Comparison of ENCODE assay signal across 10 cellular contexts in genomic region chr1:162040657-162041056, GRCh38. TPM values are rescaled to one million over a fixed set of nuclear protein-coding genes. Genes with fewer than 3 reads are reported as not detected.
DNase-seq lines count a peak whose midpoint lies in the region; ATAC-seq and TF ChIP-seq lines count a peak whose summit lies in the region.
"Had no signal": no experiment of that assay in that cellular context is flagged by ENCODE, and none has a peak within 500 bp of the region (broad histone marks: within the 10 kb centered on the region; RNA-seq: fewer than 3 reads in every experiment).

No MANE protein-coding gene starts in this region.

- H3K27me3 Mint-ChIP-seq in activated naive CD4-positive, alpha-beta T cell treated with anti-CD3 and anti-CD28 coated beads, Interleukin-2, amount 10 ng/mL, durations not matched to agents 7 days and 5 days: peaks cover 14% of the 10 kb centered on the region

- H3K9me3 Mint-ChIP-seq in activated naive CD4-positive, alpha-beta T cell treated with anti-CD3 and anti-CD28 coated beads, Interleukin-2, amount 10 ng/mL, durations not matched to agents 7 days and 5 days: no peaks in the 10 kb centered on the region

- peak; percentile 14 to 30 (median 22) for TF ChIP-seq CTCF in adrenal gland (IDR thresholded peaks at IDR 0.05)
- TF ChIP-seq CTCF in liver (IDR thresholded peaks at IDR 0.05; ENCODE audit: low read depth, low read length, missing input control): peak; percentile 9

- no peaks in the 10 kb centered on the region for H3K36me3 Mint-ChIP-seq in activated naive CD4-positive, alpha-beta T cell treated with anti-CD3 and anti-CD28 coated beads, Interleukin-2, amount 10 ng/mL, durations not matched to agents 7 days and 5 days

- CTCF ChIA-PET in activated naive CD4-positive, alpha-beta T cell treated with anti-CD3 and anti-CD28 coated beads, Interleukin-2, amount 10 ng/mL, durations not matched to agents 7 days and 5 days (lab: Charles Lee): interaction anchor here (0.7 to 1.6 kb wide), 5 partner anchors 16 to 279 kb away, joined by 3 to 11 read pairs (median 4); no protein-coding TSS in a partner anchor

- H3K4me3 Mint-ChIP-seq in activated naive CD4-positive, alpha-beta T cell treated with anti-CD3 and anti-CD28 coated beads, Interleukin-2, amount 10 ng/mL, durations not matched to agents 7 days and 5 days: no peak overlapping the region

- no peak overlapping the region for H3K27ac Mint-ChIP-seq in activated naive CD4-positive, alpha-beta T cell treated with anti-CD3 and anti-CD28 coated beads, Interleukin-2, amount 10 ng/mL, durations not matched to agents 7 days and 5 days

- H3K4me3 ChIP-seq in adrenal gland: no peak overlapping the region
- H3K4me3 ChIP-seq in liver (ENCODE audit: low read depth in 1 of 3, low read length in 3 of 3): no peak overlapping the region

- no peaks in the 10 kb centered on the region for H3K4me1 ChIP-seq in adrenal gland (replicated peaks in 1 of 2)
- no peaks in the 10 kb centered on the region for H3K4me1 ChIP-seq in liver (ENCODE audit: control insufficient read depth in 4 of 4, insufficient read depth in 4 of 4, low read length in 3 of 4)

- intact Hi-C loops in adrenal gland (cut with DNase I): no loop called here

- H3K36me3 ChIP-seq in adrenal gland (replicated peaks in 1 of 2): no peaks in the 10 kb centered on the region
- H3K36me3 ChIP-seq in liver (ENCODE audit: control insufficient read depth in 4 of 4, insufficient read depth in 3 of 4, low read depth in 1 of 4, low read length in 3 of 4): no peaks in the 10 kb centered on the region

- no peaks in the 10 kb centered on the region for H3K9me3 ChIP-seq in adrenal gland (replicated peaks in 1 of 3)
- H3K9me3 ChIP-seq in liver (ENCODE audit: control insufficient read depth in 4 of 4, low read length in 3 of 4): no peaks in the 10 kb centered on the region

- peak; percentile 53 for DNase-seq in EH (ENCODE audit: low read depth)
- peak; percentile 37 for DNase-seq in M059J (ENCODE audit: low read depth)
- no peak for DNase-seq in adrenal gland
- DNase-seq in activated naive CD4-positive, alpha-beta T cell treated with anti-CD3 and anti-CD28 coated beads, Interleukin-2, amount 10 ng/mL, durations not matched to agents 7 days and 5 days: no peak
- DNase-seq in activated naive CD4-positive, alpha-beta T cell treated with anti-CD3 and anti-CD28 coated beads, Interleukin-2, amount 50 U/mL, for 16 hours: no peak
- DNase-seq: central memory CD4-positive, alpha-beta T cell had no signal

- TF ChIP-seq POLR2A in adrenal gland (IDR thresholded peaks at IDR 0.05): no peak

- H3K27ac ChIP-seq in adrenal gland (no peak overlapping the region), liver (ENCODE audit: low read depth in 1 of 2, low read length in 2 of 2) (no peak overlapping the region)

- H3K27me3 ChIP-seq in adrenal gland: peaks cover 5% of the 10 kb centered on the region
- H3K27me3 ChIP-seq in liver (ENCODE audit: control insufficient read depth in 4 of 4, insufficient read depth in 4 of 4, low read length in 3 of 4): no peaks in the 10 kb centered on the region

- no peaks in the 10 kb centered on the region for H3K4me1 Mint-ChIP-seq in activated naive CD4-positive, alpha-beta T cell treated with anti-CD3 and anti-CD28 coated beads, Interleukin-2, amount 10 ng/mL, durations not matched to agents 7 days and 5 days

- TF ChIP-seq RAD21 in liver (IDR thresholded peaks at IDR 0.05): peak in 1 of 2 donors; percentile 28

- no peak overlapping the region for H3K9ac ChIP-seq in liver (ENCODE audit: low read depth in 1 of 2, low read length in 2 of 2)

- no peak for ATAC-seq in GM21717 (IDR thresholded peaks at IDR 0.05; ENCODE audit: unreplicated experiment)
- ATAC-seq in HG02973 (IDR thresholded peaks at IDR 0.05; ENCODE audit: unreplicated experiment): no peak

TF ChIP-seq in liver, 16 proteins besides CTCF, POLR2A, EP300 and RAD21:
- TF ChIP-seq EGR1 (IDR thresholded peaks at IDR 0.05; ENCODE audit: low read depth in 2 of 2): no peak
- no peak for TF ChIP-seq NR2F2 (IDR thresholded peaks at IDR 0.05)
- no peak for TF ChIP-seq HNF4G (IDR thresholded peaks at IDR 0.05)
- no peak for TF ChIP-seq TAF1 (conservative IDR thresholded peaks at IDR 0.05)
- TF ChIP-seq FOXA1 (IDR thresholded peaks at IDR 0.05): no peak
- TF ChIP-seq RXRA (IDR thresholded peaks at IDR 0.05): no peak
- TF ChIP-seq GABPA (IDR thresholded peaks at IDR 0.05 in 1 of 2, conservative IDR thresholded peaks at IDR 0.05 in 1 of 2): no peak
- TF ChIP-seq REST (IDR thresholded peaks at IDR 0.05): no peak
- no peak for TF ChIP-seq SP1 (IDR thresholded peaks at IDR 0.05)
- TF ChIP-seq HNF4A (conservative IDR thresholded peaks at IDR 0.05): no peak
- no peak for TF ChIP-seq ATF3 (IDR thresholded peaks at IDR 0.05)
- TF ChIP-seq YY1 (IDR thresholded peaks at IDR 0.05): no peak
- no peak for TF ChIP-seq JUND (IDR thresholded peaks at IDR 0.05)
- TF ChIP-seq ZBTB33 (IDR thresholded peaks at IDR 0.05): no peak
- TF ChIP-seq, protein P1, sequence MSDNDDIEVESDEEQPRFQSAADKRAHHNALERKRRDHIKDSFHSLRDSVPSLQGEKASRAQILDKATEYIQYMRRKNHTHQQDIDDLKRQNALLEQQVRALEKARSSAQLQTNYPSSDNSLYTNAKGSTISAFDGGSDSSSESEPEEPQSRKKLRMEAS (IDR thresholded peaks at IDR 0.05): no peak
- no peak for TF ChIP-seq FOXA2 (IDR thresholded peaks at IDR 0.05)

RNA-seq across cellular contexts. Expression of gene OLFML2B, which starts 17.0 kb away (rescaled TPM):
- total RNA-seq in M059J (2014; rRNA removed; shearing (Covaris generic)): 21.1 and 28.4 TPM in 2 replicates
- total RNA-seq in adrenal gland (10 to 100 TPM in 7 of 8 donors, 1 to 10 TPM in 1; 7.1 to 24.4 (median 20.3) TPM), liver (under 1 TPM; 0.65 to 0.84 TPM)
- polyA plus RNA-seq in adrenal gland (1 to 10 TPM; 5.5 to 7.3 (median 7.2) TPM), liver (under 1 TPM; 0.54 to 0.82 TPM)
- total RNA-seq: T-helper 1 cell treated with Interleukin-12 subunit alpha and Interleukin-12 subunit beta and Interleukin-4 antibody, amounts not matched to agents 30 ng/mL and 1 ng/mL, for 36 hours had no signal

RNA-seq across cellular contexts. Expression of gene NOS1AP, which starts 28.8 kb away (rescaled TPM):
- 0.76 and 0.79 TPM in 2 replicates for total RNA-seq in M059J (2014; rRNA removed; shearing (Covaris generic))
- total RNA-seq in adrenal gland (1 to 10 TPM in 7 of 8 donors, under 1 TPM in 1; 0.79 to 7.4 (median 3.8) TPM), liver (10 to 100 TPM in 1 of 2 donors, 1 to 10 TPM in 1; 1.4 to 13.0 TPM)
- polyA plus RNA-seq in adrenal gland (10 to 100 TPM in 1 of 3 donors, 1 to 10 TPM in 1, under 1 TPM in 1; 0.37 to 12.0 (median 2.1) TPM), liver (1 to 10 TPM; 3.5 to 5.5 TPM)
- total RNA-seq: T-helper 1 cell treated with Interleukin-12 subunit alpha and Interleukin-12 subunit beta and Interleukin-4 antibody, amounts not matched to agents 30 ng/mL and 1 ng/mL, for 36 hours had no signal

Comparison
In these comparisons a context has a peak if more than half of its experiments do, and no peak if none do; other contexts are left out.
1. DNase-seq: peak in EH (single experiment) and M059J (single experiment); none in adrenal gland (0 of 7), activated naive CD4-positive, alpha-beta T cell treated with anti-CD3 and anti-CD28 coated beads, Interleukin-2, amount 10 ng/mL, durations not matched to agents 7 days and 5 days (single experiment) and activated naive CD4-positive, alpha-beta T cell treated with anti-CD3 and anti-CD28 coated beads, Interleukin-2, amount 50 U/mL, for 16 hours (single experiment).
2. RNA of gene OLFML2B, which starts 17.0 kb away (total RNA-seq): 21.1 to 28.4 TPM in M059J and 7.1 to 24.4 TPM in adrenal gland; 0.65 to 0.84 TPM in liver; every median in the first group is over 4 times any median in the second.